In genomic region chr7:43441217-43441616, GRCh38 we compare ENCODE assay signal across 5 cellular contexts.
"Had no signal": no experiment of that assay in that cellular context is flagged by ENCODE, and none has a peak within 500 bp of the region (broad histone marks: within the 10 kb centered on the region; RNA-seq: fewer than 3 reads in every experiment).

No MANE protein-coding gene starts in this region.

- DNase-seq: GM23248, H9, HCEC 1CT, IMR-90 had no signal

- H3K4me3 ChIP-seq: GM23248, K562 had no signal

- ATAC-seq: K562 had no signal

- H3K27ac ChIP-seq: GM23248 had no signal
